8 cellular contexts compared by ENCODE assay signal in the genomic region with DNA sequence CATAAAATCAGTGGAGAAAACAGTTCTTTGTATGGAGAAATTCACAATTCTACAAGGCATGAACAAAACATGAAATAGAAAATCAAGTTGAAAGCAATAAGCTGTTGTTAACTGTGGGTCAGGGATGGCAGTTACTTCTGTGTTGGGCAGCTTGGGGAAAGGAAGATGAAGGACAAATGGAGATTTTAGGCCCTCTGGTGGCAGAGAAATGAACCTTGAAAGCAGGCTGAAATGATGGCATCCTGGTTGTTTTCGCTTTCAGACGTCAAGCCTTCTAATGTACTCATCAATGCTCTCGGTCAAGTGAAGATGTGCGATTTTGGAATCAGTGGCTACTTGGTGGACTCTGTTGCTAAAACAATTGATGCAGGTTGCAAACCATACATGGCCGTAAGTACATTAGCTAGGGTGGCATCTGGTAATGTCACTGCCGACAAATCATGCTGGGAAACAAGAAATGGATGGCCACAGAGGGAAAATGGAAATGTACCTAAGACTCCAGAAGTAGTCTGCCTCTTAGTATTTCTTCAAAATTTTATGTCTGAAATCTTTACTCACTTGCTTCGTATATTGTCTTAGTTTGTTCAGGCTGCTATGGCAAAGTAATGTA.
DNase-seq lines count a peak whose midpoint lies in the region; ATAC-seq lines count a peak whose summit lies in the region.

No MANE protein-coding gene starts in this region.

- peak; percentile 78 for ATAC-seq in GM18907 (IDR thresholded peaks at IDR 0.05; ENCODE audit: unreplicated experiment)
- ATAC-seq in HG03175 (IDR thresholded peaks at IDR 0.05; ENCODE audit: unreplicated experiment): peak; percentile 80
- ATAC-seq in GM18870 (IDR thresholded peaks at IDR 0.05; ENCODE audit: unreplicated experiment): no peak

- in situ Hi-C loops in T47D (cut with HindIII; ENCODE audit: low pct_unique_long_range_greater_than_20kb, low sequenced_read_pairs): no loop called here

- DNase-seq in COLO829 (ENCODE audit: low spot score): peak; percentile 31
- DNase-seq in NCI-H526 treated with DMSO at 0.1 percent for 48 hours (lab: John Stamatoyannopoulos, UW): peak; percentile 46
- DNase-seq in T47D (ENCODE audit: low read depth in 1 of 2, low spot score in 1 of 2): peak; percentile 11 to 79
- peak; percentile 56 for DNase-seq in kidney tubule cell (ENCODE audit: low spot score)
- DNase-seq in ureter (ENCODE audit: low spot score): peak; percentile 48
